Comparison of ENCODE assay signal across 8 cellular contexts in genomic region chr18:74499633-74500032, GRCh38. TPM values are rescaled to one million over a fixed set of nuclear protein-coding genes. Genes with fewer than 3 reads are reported as not detected.
DNase-seq lines count a peak whose midpoint lies in the region; ATAC-seq, FAIRE-seq and TF ChIP-seq lines count a peak whose summit lies in the region.

No MANE protein-coding gene starts in this region.

- H3K36me3 ChIP-seq in RWPE2 (ENCODE audit: low read depth), result peaks cover 39% of the 10 kb centered on the region
- peaks cover 18% of the 10 kb centered on the region for H3K36me3 ChIP-seq in astrocyte (ENCODE audit: insufficient read depth, low read length)
- peaks cover 59% of the 10 kb centered on the region for H3K36me3 ChIP-seq in iPS-20b (ENCODE audit: insufficient read depth, low read depth, low read length)
- peaks cover 17% of the 10 kb centered on the region for H3K36me3 ChIP-seq in H7 (replicated peaks; ENCODE audit: control insufficient read depth, insufficient read depth, low read length)

- H2AFZ ChIP-seq in astrocyte (ENCODE audit: low read depth, low read length), result no peak overlapping the region

- FAIRE-seq in astrocyte (lab: Jason Lieb, UNC), result no peak

- no peaks in the 10 kb centered on the region for H3K9me3 Mint-ChIP-seq in astrocyte (ENCODE audit: unreplicated experiment)

- H3K27me3 Mint-ChIP-seq in astrocyte (ENCODE audit: low read depth, unreplicated experiment), result no peaks in the 10 kb centered on the region

- TF ChIP-seq CTCF in RWPE2 (IDR thresholded peaks at IDR 0.05; ENCODE audit: poor library complexity, severe bottlenecking) (no peak), astrocyte (IDR thresholded peaks at IDR 0.05; ENCODE audit: insufficient read depth, low read depth, low read length) (no peak)

- H3K79me2 ChIP-seq in astrocyte (ENCODE audit: insufficient read depth, low read length), result peaks cover 38% of the 10 kb centered on the region

- peak overlapping the region; percentile 80 for H3K27ac Mint-ChIP-seq in astrocyte (ENCODE audit: unreplicated experiment)

- DNase-seq in RWPE2 (ENCODE audit: low spot score) (no peak), astrocyte (ENCODE audit: low read depth) (peak; percentile 66), H7 (no peak), NCI-H128 (lab: John Stamatoyannopoulos, UW; ENCODE audit: unreplicated experiment) (no peak)
- DNase-seq in stimulated activated CD4-positive, alpha-beta T cell treated with anti-CD3 and anti-CD28 coated beads, Interleukin-15, amount 100 ng/mL, for 24 hours, result peak; percentile 62

- no peaks in the 10 kb centered on the region for H4K20me1 ChIP-seq in astrocyte (ENCODE audit: insufficient read depth, low read length)

- H3K4me1 ChIP-seq in RWPE2 (ENCODE audit: insufficient read depth, poor library complexity, severe bottlenecking) (peaks cover 11% of the 10 kb centered on the region), astrocyte (ENCODE audit: insufficient read depth, low read length) (peaks cover 16% of the 10 kb centered on the region), iPS-20b (ENCODE audit: insufficient read depth, low read length) (peaks cover 13% of the 10 kb centered on the region)

- H3K9ac ChIP-seq in astrocyte (ENCODE audit: low read length) (peak overlapping the region; percentile 24), iPS-20b (ENCODE audit: low read depth, low read length) (peak overlapping the region; percentile 58; the same call in 1 of the 2 replicates)

- peaks cover 9% of the 10 kb centered on the region for H3K36me3 Mint-ChIP-seq in astrocyte (ENCODE audit: low read depth, unreplicated experiment)

- H3K4me1 Mint-ChIP-seq in astrocyte (ENCODE audit: low read depth, unreplicated experiment), result peaks cover 24% of the 10 kb centered on the region

- ATAC-seq in GM18873 (IDR thresholded peaks at IDR 0.05; ENCODE audit: low FRiP score, unreplicated experiment) (peak; percentile 42), HG03064 (IDR thresholded peaks at IDR 0.05; ENCODE audit: low read depth, unreplicated experiment) (peak; percentile 41), RWPE2 (ENCODE audit: low read depth) (peak; percentile 30)

- H3K9me3 ChIP-seq in RWPE2 (ENCODE audit: severe bottlenecking) (no peaks in the 10 kb centered on the region), astrocyte (ENCODE audit: insufficient read depth, low read depth, low read length) (no peaks in the 10 kb centered on the region), iPS-20b (ENCODE audit: insufficient read depth, low read depth, low read length) (no peaks in the 10 kb centered on the region)

- no peaks in the 10 kb centered on the region for H3K27me3 ChIP-seq in RWPE2 (ENCODE audit: insufficient read depth, poor library complexity, severe bottlenecking)
- no peaks in the 10 kb centered on the region for H3K27me3 ChIP-seq in astrocyte (ENCODE audit: insufficient read depth, low read length)
- no peaks in the 10 kb centered on the region for H3K27me3 ChIP-seq in iPS-20b (ENCODE audit: insufficient read depth, low read length)
- no peaks in the 10 kb centered on the region for H3K27me3 ChIP-seq in H7 (ENCODE audit: control insufficient read depth, insufficient read depth, low read length)

- H3K4me3 ChIP-seq in RWPE2 (ENCODE audit: severe bottlenecking) (peak overlapping the region; percentile 25), astrocyte (ENCODE audit: insufficient read depth, low read depth, low read length) (no peak overlapping the region), iPS-20b (ENCODE audit: low read length) (no peak overlapping the region), H7 (ENCODE audit: insufficient read depth, low read depth, low read length) (no peak overlapping the region)

- peak overlapping the region; percentile 71 for H3K4me2 ChIP-seq in astrocyte (ENCODE audit: low read length)

- peak overlapping the region; percentile 77 for H3K4me3 Mint-ChIP-seq in astrocyte (ENCODE audit: unreplicated experiment)

- H3K27ac ChIP-seq in RWPE2 (ENCODE audit: poor library complexity, severe bottlenecking) (peak overlapping the region; percentile 81), astrocyte (ENCODE audit: low read depth, low read length) (no peak overlapping the region), iPS-20b (ENCODE audit: low read length) (no peak overlapping the region)

RNA-seq across cellular contexts. Expression of gene CNDP2, which starts 3.5 kb away (rescaled TPM):
- total RNA-seq in astrocyte, result 120 and 149 TPM in 2 replicates
- total RNA-seq in H7 (2014; rRNA removed; shearing (Covaris generic)), result 60.2 and 63.1 TPM in 2 replicates

RNA-seq across cellular contexts. Expression of gene CNDP1, which starts 34.7 kb away (rescaled TPM):
- 0.31 TPM in 1 of 2 replicates, not detected in the other for total RNA-seq in astrocyte
- not detected in 2 replicates for total RNA-seq in H7 (2014; rRNA removed; shearing (Covaris generic))

RNA-seq across cellular contexts. Expression of gene DIPK1C, which starts 42.5 kb away (rescaled TPM):
- total RNA-seq in astrocyte, result not detected in 2 replicates
- total RNA-seq in H7 (2014; rRNA removed; shearing (Covaris generic)), result 0.22 TPM in 1 of 2 replicates, not detected in the other

Comparison
In these comparisons a context has a peak if more than half of its experiments do, and no peak if none do; other contexts are left out.
1. DNase-seq: peak in astrocyte (single experiment) and stimulated activated CD4-positive, alpha-beta T cell treated with anti-CD3 and anti-CD28 coated beads, Interleukin-15, amount 100 ng/mL, for 24 hours (single experiment); none in RWPE2 (single experiment), H7 (single experiment) and NCI-H128 (single experiment).
2. Peak in every context shown above with its lines, with median percentiles within 50 percentile points of each other: ATAC-seq.